ENCODE assay signal across 5 cellular contexts in genomic region chr15:90228960-90229359, GRCh38. TPM values are rescaled to one million over a fixed set of nuclear protein-coding genes. Genes with fewer than 3 reads are reported as not detected.
A peak's percentile ranks its signal among the peaks of the same experiment; 100 is the strongest.
DNase-seq lines count a peak whose midpoint lies in the region; ATAC-seq lines count a peak whose summit lies in the region.
"Had no signal": no experiment of that assay in that cellular context is flagged by ENCODE, and none has a peak within 500 bp of the region (broad histone marks: within the 10 kb centered on the region; RNA-seq: fewer than 3 reads in every experiment).

No MANE protein-coding gene starts in this region.

- DNase-seq in activated naive CD4-positive, alpha-beta T cell treated with anti-CD3 and anti-CD28 coated beads, Interleukin-2, amount 50 U/mL, for 72 hours (ENCODE audit: low spot score in 2 of 2), result no peak
- no peak for DNase-seq in activated naive CD4-positive, alpha-beta T cell treated with Interleukin-2 at 50 U/mL for 16 hours
- DNase-seq: midbrain; NCI-H226; stimulated activated CD8-positive, alpha-beta memory T cell treated with anti-CD3 and anti-CD28 coated beads, Interleukin-4, amount 100 ng/mL, for 48 hours had no signal

- H3K27ac Mint-ChIP-seq in activated naive CD4-positive, alpha-beta T cell treated with anti-CD3 and anti-CD28 coated beads, Interleukin-2, amount 50 U/mL, for 72 hours, result peak overlapping the region; percentile 36 to 85

- H3K9me3 Mint-ChIP-seq in activated naive CD4-positive, alpha-beta T cell treated with anti-CD3 and anti-CD28 coated beads, Interleukin-2, amount 50 U/mL, for 72 hours, result no peaks in the 10 kb centered on the region

- ATAC-seq in activated naive CD4-positive, alpha-beta T cell treated with anti-CD3 and anti-CD28 coated beads, Interleukin-2, amount 50 U/mL, for 72 hours, result no peak

- H3K36me3 Mint-ChIP-seq in activated naive CD4-positive, alpha-beta T cell treated with anti-CD3 and anti-CD28 coated beads, Interleukin-2, amount 50 U/mL, for 72 hours, result peaks cover 21 to 31% of the 10 kb centered on the region in 2 donors

RNA-seq across cellular contexts. Expression of gene CIB1, which starts 4.8 kb away (rescaled TPM):
- total RNA-seq in activated naive CD4-positive, alpha-beta T cell treated with anti-CD3 and anti-CD28 coated beads, Interleukin-2, amount 50 U/mL, for 72 hours, result 100 to 1,000 TPM; 114 to 150 TPM

RNA-seq across cellular contexts. Expression of gene GDPGP1, which starts 5.0 kb away (rescaled TPM):
- total RNA-seq in activated naive CD4-positive, alpha-beta T cell treated with anti-CD3 and anti-CD28 coated beads, Interleukin-2, amount 50 U/mL, for 72 hours, result 1 to 10 TPM; 3.1 to 7.6 TPM

RNA-seq across cellular contexts. Expression of gene TTLL13, which starts 20.4 kb away (rescaled TPM):
- total RNA-seq in activated naive CD4-positive, alpha-beta T cell treated with anti-CD3 and anti-CD28 coated beads, Interleukin-2, amount 50 U/mL, for 72 hours, result 1 to 10 TPM in 1 of 2 donors, under 1 TPM in 1; 0.49 to 1.0 TPM

RNA-seq across cellular contexts. Expression of gene SEMA4B, which starts 27.8 kb away (rescaled TPM):
- 10 to 100 TPM in 1 of 2 donors, 1 to 10 TPM in 1; 8.9 to 19.1 TPM for total RNA-seq in activated naive CD4-positive, alpha-beta T cell treated with anti-CD3 and anti-CD28 coated beads, Interleukin-2, amount 50 U/mL, for 72 hours

RNA-seq across cellular contexts. Expression of gene NGRN, which starts 36.5 kb away (rescaled TPM):
- total RNA-seq in activated naive CD4-positive, alpha-beta T cell treated with anti-CD3 and anti-CD28 coated beads, Interleukin-2, amount 50 U/mL, for 72 hours, result 10 to 100 TPM; 17.8 to 36.2 TPM
